Comparison of ENCODE assay signal across 10 cellular contexts in the genomic region with DNA sequence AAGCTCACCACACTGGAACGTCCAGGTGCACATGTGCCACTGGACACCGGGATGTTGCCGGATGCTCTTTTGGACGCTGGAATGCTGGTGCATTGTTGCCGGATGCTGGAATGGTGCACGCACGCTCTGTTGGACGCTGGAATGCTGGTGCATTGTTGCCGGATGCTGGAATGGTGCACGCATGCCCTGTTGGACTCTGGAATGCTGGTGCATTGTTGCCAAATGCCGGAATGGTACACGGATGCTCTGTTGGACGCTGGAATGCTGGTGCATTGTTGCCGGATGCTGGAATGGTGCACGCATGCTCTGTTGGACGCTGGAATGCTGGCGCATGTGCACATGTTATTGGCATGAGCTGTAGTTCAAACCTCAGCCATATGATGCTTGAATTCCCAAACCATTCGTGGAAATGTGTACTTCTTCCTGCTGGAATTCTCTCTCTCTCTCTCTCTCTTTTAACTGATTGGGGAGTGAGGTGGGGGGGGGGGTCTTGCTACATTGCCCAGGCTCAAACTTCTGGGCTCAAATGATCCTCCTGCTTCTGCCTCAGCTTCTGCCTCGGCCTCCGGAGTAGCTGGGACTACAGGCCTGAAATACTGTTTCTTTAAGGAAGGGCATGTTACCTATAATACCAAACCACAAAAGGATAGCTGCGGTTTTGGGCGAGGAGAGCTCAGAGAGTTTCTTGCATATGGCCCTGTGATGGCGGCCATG. TPM values are rescaled to one million over a fixed set of nuclear protein-coding genes. Genes with fewer than 3 reads are reported as not detected.
DNase-seq lines count a peak whose midpoint lies in the region; TF ChIP-seq lines count a peak whose summit lies in the region.
"Had no signal": no experiment of that assay in that cellular context is flagged by ENCODE, and none has a peak within 500 bp of the region (broad histone marks: within the 10 kb centered on the region; RNA-seq: fewer than 3 reads in every experiment).

No MANE protein-coding gene starts in this region.

- POLR2A ChIA-PET in CD8-positive, alpha-beta memory T cell (lab: Charles Lee) = no interaction called here

- CTCF ChIA-PET in CD8-positive, alpha-beta memory T cell (lab: Charles Lee) = interaction anchor here (0.7 to 3.4 kb wide), 2 partner anchors 25 to 32 kb away, joined by 3 to 15 read pairs; no protein-coding TSS in a partner anchor

- intact Hi-C loops in esophagus squamous epithelium (cut with DNase I) = no loop called here

- H3K4me2 ChIP-seq in MM.1S (ENCODE audit: low read depth, low read length) = peak overlapping the region; percentile 34; the same call in 1 of the 2 replicates

- H3K27me3 Mint-ChIP-seq in CD8-positive, alpha-beta memory T cell = no peaks in the 10 kb centered on the region
- peaks cover 59% of the 10 kb centered on the region for H3K27me3 Mint-ChIP-seq in osteocyte (ENCODE audit: unreplicated experiment)

- H3K4me3 ChIP-seq in CD8-positive, alpha-beta memory T cell (ENCODE audit: low read length) = peak overlapping the region; percentile 86
- H3K4me3 ChIP-seq in MM.1S (ENCODE audit: low read length) (no peak overlapping the region), esophagus squamous epithelium (peak overlapping the region; percentile 31 to 74 (median 57))

- 87 to 90% methylated on average over 15 to 18 of the region's 23 CpGs for WGBS in esophagus squamous epithelium, 2 donors

- TF ChIP-seq CTCF in MM.1S (IDR thresholded peaks at IDR 0.05; ENCODE audit: low read length) = no peak
- TF ChIP-seq CTCF in esophagus squamous epithelium (IDR thresholded peaks at IDR 0.05) = no peak
- TF ChIP-seq CTCF in osteocyte (IDR thresholded peaks at IDR 0.05) = no peak

- H4K20me1 ChIP-seq in MM.1S (ENCODE audit: insufficient read depth, low read length) = no peaks in the 10 kb centered on the region

- no peaks in the 10 kb centered on the region for H3K9me3 ChIP-seq in CD8-positive, alpha-beta memory T cell (ENCODE audit: low read length)
- no peaks in the 10 kb centered on the region for H3K9me3 ChIP-seq in MM.1S (replicated peaks; ENCODE audit: insufficient read depth, low read length)
- H3K9me3 ChIP-seq in esophagus squamous epithelium = no peaks in the 10 kb centered on the region

- H3K36me3 Mint-ChIP-seq in CD8-positive, alpha-beta memory T cell = peaks cover 0 to 5% (median 0%) of the 10 kb centered on the region in 3 donors
- peaks cover 3% of the 10 kb centered on the region for H3K36me3 Mint-ChIP-seq in osteocyte (ENCODE audit: unreplicated experiment)

- H2AFZ ChIP-seq in MM.1S (ENCODE audit: low read length) = no peak overlapping the region

- no peak for DNase-seq in CD8-positive, alpha-beta memory T cell
- DNase-seq in MM.1S = peak; percentile 35
- no peak for DNase-seq in esophagus squamous epithelium (lab: John Stamatoyannopoulos, UW)
- no peak for DNase-seq in osteocyte (ENCODE audit: extremely low spot score, unreplicated experiment)
- DNase-seq in COLO829 (ENCODE audit: low spot score) = no peak
- no peak for DNase-seq in T1000 (lab: John Stamatoyannopoulos, UW)
- DNase-seq in DMS79 (lab: John Stamatoyannopoulos, UW) = no peak
- DNase-seq in NK-92 (lab: John Stamatoyannopoulos, UW; ENCODE audit: unreplicated experiment) = no peak
- DNase-seq: HCEC 1CT had no signal

- no peaks in the 10 kb centered on the region for H3F3A ChIP-seq in MM.1S (ENCODE audit: insufficient read depth, low read length)

- H3K27ac Mint-ChIP-seq in CD8-positive, alpha-beta memory T cell = peak overlapping the region in 7 of 8 donors; percentile 47 to 81 (median 77)
- no peak overlapping the region for H3K27ac Mint-ChIP-seq in osteocyte (ENCODE audit: unreplicated experiment)

- peaks cover 15% of the 10 kb centered on the region for H3K4me1 ChIP-seq in CD8-positive, alpha-beta memory T cell (ENCODE audit: insufficient read depth, low read length)
- H3K4me1 ChIP-seq in MM.1S (ENCODE audit: low read length) (peaks cover 4% of the 10 kb centered on the region; the same call in 1 of the 2 replicates), esophagus squamous epithelium (peaks cover 0 to 30% (median 13%) of the 10 kb centered on the region in 3 donors)

- no peaks in the 10 kb centered on the region for H3K9me2 ChIP-seq in MM.1S (replicated peaks; ENCODE audit: insufficient read depth, low read length)

- no peak for TF ChIP-seq POLR2A in esophagus squamous epithelium (IDR thresholded peaks at IDR 0.05)

- no peaks in the 10 kb centered on the region for H3K79me2 ChIP-seq in MM.1S (ENCODE audit: low read length)

- no peak overlapping the region for H3K9ac ChIP-seq in MM.1S (ENCODE audit: low read length)

- H3K27ac ChIP-seq in CD8-positive, alpha-beta memory T cell (ENCODE audit: low read depth, low read length) = no peak overlapping the region
- H3K27ac ChIP-seq in MM.1S (ENCODE audit: low read length) = no peak overlapping the region
- H3K27ac ChIP-seq in esophagus squamous epithelium = peak overlapping the region in 2 of 4 donors; percentile 29 to 64

- peak overlapping the region; percentile 78 to 99 (median 84) for H3K4me3 Mint-ChIP-seq in CD8-positive, alpha-beta memory T cell
- H3K4me3 Mint-ChIP-seq in osteocyte (ENCODE audit: unreplicated experiment) = peak overlapping the region; percentile 47

- H3K9me3 Mint-ChIP-seq in CD8-positive, alpha-beta memory T cell = no peaks in the 10 kb centered on the region
- H3K9me3 Mint-ChIP-seq in osteocyte (ENCODE audit: unreplicated experiment) = no peaks in the 10 kb centered on the region

- H3K27me3 ChIP-seq in CD8-positive, alpha-beta memory T cell (ENCODE audit: insufficient read depth, low read length, poor library complexity, severe bottlenecking) = no peaks in the 10 kb centered on the region
- H3K27me3 ChIP-seq in MM.1S (replicated peaks; ENCODE audit: insufficient read depth, low read length) (peaks cover 94% of the 10 kb centered on the region), esophagus squamous epithelium (peaks cover 0 to 60% (median 2%) of the 10 kb centered on the region in 4 donors)

- H3K4me1 Mint-ChIP-seq in CD8-positive, alpha-beta memory T cell = peaks cover 18 to 41% (median 38%) of the 10 kb centered on the region in 3 donors
- peaks cover 6% of the 10 kb centered on the region for H3K4me1 Mint-ChIP-seq in osteocyte (ENCODE audit: unreplicated experiment)

- no peaks in the 10 kb centered on the region for H3K36me3 ChIP-seq in CD8-positive, alpha-beta memory T cell (ENCODE audit: insufficient read depth, low read length)
- H3K36me3 ChIP-seq in MM.1S (replicated peaks; ENCODE audit: insufficient read depth, low read length) (no peaks in the 10 kb centered on the region), esophagus squamous epithelium (no peaks in the 10 kb centered on the region)

RNA-seq across cellular contexts. Expression of a gene that starts 1.2 kb away (rescaled TPM):
- total RNA-seq in CD8-positive, alpha-beta memory T cell = 1 to 10 TPM; 9.1 to 9.6 TPM
- 2.5 TPM for polyA plus RNA-seq in CD8-positive, alpha-beta memory T cell
- total RNA-seq in esophagus squamous epithelium (10 to 100 TPM; 10.2 to 25.4 (median 16.9) TPM), osteocyte (4.3 and 5.6 TPM in 2 replicates)
- total RNA-seq: M059J had no signal
